In genomic region chr20:15863735-15864134, GRCh38 we compare ENCODE assay signal across 21 cellular contexts.
"Had no signal": no experiment of that assay in that cellular context is flagged by ENCODE, and none has a peak within 500 bp of the region (broad histone marks: within the 10 kb centered on the region; RNA-seq: fewer than 3 reads in every experiment).

No MANE protein-coding gene starts in this region.

- H3K27me3 ChIP-seq: colonic mucosa, foreskin keratinocyte, gastroesophageal sphincter, heart left ventricle, hepatocyte, left lung had no signal

- H3K27me3 Mint-ChIP-seq: dendritic cell treated with granulocyte-macrophage colony-stimulating factor and Interleukin-4, amounts not matched to agents 40 ng/mL and 50 ng/mL, for 4 days; effector memory CD8-positive, alpha-beta T cell had no signal

- H3K79me2 ChIP-seq: hepatocyte had no signal

- H3K27ac ChIP-seq: colonic mucosa, epithelial cell of prostate, foreskin keratinocyte, gastroesophageal sphincter, heart left ventricle, left lung, lower lobe of right lung had no signal

- H2AFZ ChIP-seq: hepatocyte had no signal

- H3K4me1 Mint-ChIP-seq: endodermal cell, immature natural killer cell had no signal

- H3K9me3 ChIP-seq: colonic mucosa, gastroesophageal sphincter, heart left ventricle, left lung, lower lobe of right lung had no signal

- H3K36me3 Mint-ChIP-seq: immature natural killer cell had no signal

- H3K4me1 ChIP-seq: colonic mucosa, foreskin keratinocyte, gastroesophageal sphincter, heart left ventricle, left lung, lower lobe of right lung had no signal

- H3K4me2 ChIP-seq: hepatocyte had no signal

- H3K4me3 ChIP-seq: colonic mucosa, gastroesophageal sphincter, heart left ventricle, hepatocyte, left lung, lower lobe of right lung had no signal

- H3K4me3 Mint-ChIP-seq: dendritic cell treated with granulocyte-macrophage colony-stimulating factor and Interleukin-4, amounts not matched to agents 40 ng/mL and 50 ng/mL, for 4 days; effector memory CD8-positive, alpha-beta T cell; endodermal cell; immature natural killer cell had no signal

- ATAC-seq: effector memory CD8-positive, alpha-beta T cell; esophagus mucosa; foreskin keratinocyte; gastroesophageal sphincter; heart left ventricle; left cardiac atrium; left lung; left ventricle myocardium superior; lower lobe of right lung had no signal

- DNase-seq: colonic mucosa; cortex of kidney; effector CD8-positive, alpha-beta T cell; effector memory CD8-positive, alpha-beta T cell; endodermal cell; erythroblast; foreskin keratinocyte; heart left ventricle; hypothalamus; immature natural killer cell; left cardiac atrium; left lung; left ventricle myocardium superior; lower lobe of right lung; mesenchymal stem cell; midbrain had no signal

- H3K36me3 ChIP-seq: colonic mucosa, gastroesophageal sphincter, heart left ventricle, left lung, lower lobe of right lung had no signal

- H3K27ac Mint-ChIP-seq: dendritic cell treated with granulocyte-macrophage colony-stimulating factor and Interleukin-4, amounts not matched to agents 40 ng/mL and 50 ng/mL, for 4 days; effector memory CD8-positive, alpha-beta T cell; endodermal cell; immature natural killer cell had no signal
